ENCODE assay signal across 8 cellular contexts in the genomic region with DNA sequence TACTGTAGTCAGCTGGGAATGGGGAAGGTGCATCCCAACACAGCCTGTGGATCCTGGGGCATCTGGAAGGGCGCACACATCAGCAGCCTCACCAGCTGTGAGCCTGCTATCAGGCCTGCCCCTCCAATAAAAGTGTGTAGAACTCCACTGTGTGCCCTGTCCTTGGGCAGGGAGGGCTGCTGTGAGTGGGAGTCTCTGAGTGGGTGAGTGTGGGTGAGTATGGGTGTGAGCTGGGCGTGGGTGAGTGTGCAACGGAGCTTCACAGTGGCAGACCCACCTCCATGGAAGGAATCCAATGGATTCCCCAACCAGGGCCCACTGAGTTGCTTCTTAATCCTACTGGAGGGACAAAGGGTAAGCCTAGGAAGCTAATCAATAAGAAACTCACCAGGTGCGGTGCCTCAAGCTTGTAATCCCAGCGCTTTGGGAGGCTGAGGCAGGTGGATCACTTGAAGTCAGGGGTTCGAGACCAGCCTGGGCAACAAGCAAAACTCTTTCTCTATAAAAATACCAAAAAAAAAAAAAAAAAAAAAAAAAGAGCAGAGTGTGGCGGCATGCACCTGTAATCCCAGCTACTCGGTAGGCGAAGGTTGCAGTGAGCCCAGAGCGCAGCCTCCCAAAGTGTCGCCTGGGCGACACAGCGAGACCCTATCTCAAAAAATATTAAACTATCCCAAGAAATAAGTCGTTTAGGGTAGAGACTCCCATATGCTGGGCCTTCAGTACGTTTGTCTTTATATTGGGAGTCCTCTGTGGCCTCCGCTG. TPM values are rescaled to one million over a fixed set of nuclear protein-coding genes. Genes with fewer than 3 reads are reported as not detected.
A peak's percentile ranks its signal among the peaks of the same experiment; 100 is the strongest.
DNase-seq lines count a peak whose midpoint lies in the region; ATAC-seq and TF ChIP-seq lines count a peak whose summit lies in the region.

No MANE protein-coding gene starts in this region.

- H3K4me3 ChIP-seq in SK-N-SH (ENCODE audit: low read depth in 2 of 2, low read length in 1 of 2) = peak overlapping the region in 1 of 2 experiments; percentile 81; a peak in 1 of 4 replicates

- POLR2A ChIA-PET in SK-N-SH (lab: Yijun Ruan, JAX) = interaction anchor here (0.5 to 2.6 kb wide), 9 partner anchors 8 to 565 kb away, joined by 3 to 23 read pairs (median 3); partner anchors contain the start of genes HDDC3 and UNC45A

- H3K27me3 Mint-ChIP-seq in activated T-helper 17 cell treated with anti-CD3 and anti-CD28 coated beads, Interleukin-2, amount 50 U/mL, for 72 hours = no peaks in the 10 kb centered on the region
- H3K27me3 Mint-ChIP-seq in stimulated activated naive CD8-positive, alpha-beta T cell treated with anti-CD3 and anti-CD28 coated beads, Interleukin-15, amount 100 ng/mL, for 72 hours = no peaks in the 10 kb centered on the region

- peak overlapping the region; percentile 86 for H3K4me2 ChIP-seq in SK-N-SH

- no peaks in the 10 kb centered on the region for H3K27me3 ChIP-seq in SK-N-SH (ENCODE audit: insufficient read depth)
- no peaks in the 10 kb centered on the region for H3K27me3 ChIP-seq in layer of hippocampus (ENCODE audit: control insufficient read depth, insufficient read depth, low read length)

- no peaks in the 10 kb centered on the region for H4K20me1 ChIP-seq in SK-N-SH (ENCODE audit: insufficient read depth)

- peaks cover 9 to 37% of the 10 kb centered on the region in 2 experiments for H3K36me3 ChIP-seq in SK-N-SH (replicated peaks in 1 of 2; ENCODE audit: control insufficient read depth in 1 of 2, insufficient read depth in 2 of 2, low read length in 1 of 2)

- TF ChIP-seq EP300 in SK-N-SH (IDR thresholded peaks at IDR 0.05; ENCODE audit: borderline replicate concordance in 1 of 2, low read depth in 1 of 2, low read length in 1 of 2) = no peak

- TF ChIP-seq CTCF in SK-N-SH (IDR thresholded peaks at IDR 0.05) = no peak

- peak overlapping the region; percentile 94 for H2AFZ ChIP-seq in SK-N-SH (ENCODE audit: low read depth)

- H3K79me2 ChIP-seq in SK-N-SH (ENCODE audit: insufficient read depth) = peaks cover 27% of the 10 kb centered on the region

- peaks cover 12% of the 10 kb centered on the region for H3F3A ChIP-seq in SK-N-SH (replicated peaks; ENCODE audit: insufficient read depth)

- H3K27ac Mint-ChIP-seq in activated T-helper 17 cell treated with anti-CD3 and anti-CD28 coated beads, Interleukin-2, amount 50 U/mL, for 72 hours = peak overlapping the region; percentile 84
- peak overlapping the region; percentile 97 to 100 for H3K27ac Mint-ChIP-seq in stimulated activated naive CD8-positive, alpha-beta T cell treated with anti-CD3 and anti-CD28 coated beads, Interleukin-15, amount 100 ng/mL, for 72 hours

- CTCF ChIA-PET in SK-N-SH (lab: Yijun Ruan, JAX) = interaction anchor here (1.0 to 10.8 kb wide), 9 partner anchors 11 to 318 kb away, joined by 3 to 186 read pairs (median 3); partner anchors contain the start of genes HDDC3 and UNC45A

- peak overlapping the region; percentile 81 for H3K4me3 Mint-ChIP-seq in activated T-helper 17 cell treated with anti-CD3 and anti-CD28 coated beads, Interleukin-2, amount 50 U/mL, for 72 hours
- peak overlapping the region; percentile 89 to 95 for H3K4me3 Mint-ChIP-seq in stimulated activated naive CD8-positive, alpha-beta T cell treated with anti-CD3 and anti-CD28 coated beads, Interleukin-15, amount 100 ng/mL, for 72 hours

- H3K27ac ChIP-seq in SK-N-SH (ENCODE audit: low read depth in 2 of 2, low read length in 1 of 2) (peak overlapping the region in 1 of 2 experiments; percentile 88; a peak in 1 of 4 replicates), layer of hippocampus (ENCODE audit: low read depth, low read length) (peak overlapping the region; percentile 84)

- no peak for TF ChIP-seq RAD21 in SK-N-SH (IDR thresholded peaks at IDR 0.05; ENCODE audit: low read length)

- no peaks in the 10 kb centered on the region for H3K9me2 ChIP-seq in SK-N-SH

- DNase-seq in SK-N-SH (no peak), HPDE6-E6E7 (ENCODE audit: extremely low spot score) (no peak), middle frontal gyrus (ENCODE audit: extremely low spot score, low spot score) (no peak)
- no peak for DNase-seq in stimulated activated naive CD8-positive, alpha-beta T cell treated with anti-CD3 and anti-CD28 coated beads, Interleukin-15, amount 100 ng/mL, for 72 hours

- H3K9ac ChIP-seq in SK-N-SH = 0 out of 2 replicates have a peak overlapping the region, but pooled peaks have one; percentile 94

- H3K36me3 Mint-ChIP-seq in activated T-helper 17 cell treated with anti-CD3 and anti-CD28 coated beads, Interleukin-2, amount 50 U/mL, for 72 hours (ENCODE audit: low read depth) = peaks cover 62% of the 10 kb centered on the region

- H3K4me1 Mint-ChIP-seq in activated T-helper 17 cell treated with anti-CD3 and anti-CD28 coated beads, Interleukin-2, amount 50 U/mL, for 72 hours = peaks cover 8% of the 10 kb centered on the region
- peaks cover 20% of the 10 kb centered on the region for H3K4me1 Mint-ChIP-seq in stimulated activated naive CD8-positive, alpha-beta T cell treated with anti-CD3 and anti-CD28 coated beads, Interleukin-15, amount 100 ng/mL, for 72 hours

- H3K9me3 Mint-ChIP-seq in activated T-helper 17 cell treated with anti-CD3 and anti-CD28 coated beads, Interleukin-2, amount 50 U/mL, for 72 hours = no peaks in the 10 kb centered on the region
- H3K9me3 Mint-ChIP-seq in stimulated activated naive CD8-positive, alpha-beta T cell treated with anti-CD3 and anti-CD28 coated beads, Interleukin-15, amount 100 ng/mL, for 72 hours = no peaks in the 10 kb centered on the region

- ATAC-seq in SK-N-SH treated with all-trans-retinoic acid at 6 μM for 48 hours (no peak), GM19467 (IDR thresholded peaks at IDR 0.05; ENCODE audit: unreplicated experiment) (no peak)
- ATAC-seq in activated T-helper 17 cell treated with anti-CD3 and anti-CD28 coated beads, Interleukin-2, amount 50 U/mL, for 72 hours (replicated peaks) = no peak
- no peak for ATAC-seq in stimulated activated naive CD8-positive, alpha-beta T cell treated with anti-CD3 and anti-CD28 coated beads, Interleukin-15, amount 100 ng/mL, for 72 hours

- H3K9me3 ChIP-seq in SK-N-SH = no peaks in the 10 kb centered on the region

- 79% methylated on average over 16 of the region's 16 CpGs for WGBS in SK-N-SH (ENCODE audit: low lambda C conversion rate)

- peaks cover 0 to 23% of the 10 kb centered on the region in 2 experiments; a peak in 1 of 4 replicates for H3K4me1 ChIP-seq in SK-N-SH (ENCODE audit: control insufficient read depth in 1 of 2, insufficient read depth in 2 of 2, low read depth in 1 of 2, low read length in 1 of 2)

TF ChIP-seq in SK-N-SH, 30 proteins besides CTCF, POLR2A, EP300 and RAD21 (continues in another document):
- TF ChIP-seq YY1 (IDR thresholded peaks at IDR 0.05; ENCODE audit: low read depth) (no peak), GATA2 (CRISPR knock-in tag; IDR thresholded peaks at IDR 0.05) (no peak), NFIC (IDR thresholded peaks at IDR 0.05; ENCODE audit: borderline replicate concordance) (no peak), GABPA (IDR thresholded peaks at IDR 0.05; ENCODE audit: low read depth) (no peak), SMC3 (IDR thresholded peaks at IDR 0.05; ENCODE audit: low read depth, low read length) (no peak)
- TF ChIP-seq, protein P1, sequence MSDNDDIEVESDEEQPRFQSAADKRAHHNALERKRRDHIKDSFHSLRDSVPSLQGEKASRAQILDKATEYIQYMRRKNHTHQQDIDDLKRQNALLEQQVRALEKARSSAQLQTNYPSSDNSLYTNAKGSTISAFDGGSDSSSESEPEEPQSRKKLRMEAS (IDR thresholded peaks at IDR 0.05; ENCODE audit: low read depth) = no peak

RNA-seq across cellular contexts. Expression of gene RCCD1, which starts 0.6 kb away (rescaled TPM):
- polyA plus RNA-seq in SK-N-SH (2012; rRNA removed) = 19.5 and 21.2 TPM in 2 replicates
- polyA plus RNA-seq in SK-N-SH (2012; cell fraction: cytosol; rRNA removed) = 11.2 and 13.3 TPM in 2 replicates
- 85.9 and 108 TPM in 2 replicates for polyA plus RNA-seq in SK-N-SH (2012; cell fraction: nucleus; rRNA removed)
- total RNA-seq in activated T-helper 17 cell treated with anti-CD3 and anti-CD28 coated beads, Interleukin-2, amount 50 U/mL, for 72 hours = 10 to 100 TPM; 31.9 to 32.8 TPM

RNA-seq across cellular contexts. Expression of gene UNC45A, which starts 19.0 kb away (rescaled TPM):
- polyA plus RNA-seq in SK-N-SH (2012; rRNA removed) = 85.1 and 89.4 TPM in 2 replicates
- 33.2 and 50.5 TPM in 2 replicates for polyA plus RNA-seq in SK-N-SH (2012; cell fraction: cytosol; rRNA removed)
- polyA plus RNA-seq in SK-N-SH (2012; cell fraction: nucleus; rRNA removed) = 142 and 150 TPM in 2 replicates
- total RNA-seq in activated T-helper 17 cell treated with anti-CD3 and anti-CD28 coated beads, Interleukin-2, amount 50 U/mL, for 72 hours = 100 to 1,000 TPM; 101 to 103 TPM

RNA-seq across cellular contexts. Expression of gene HDDC3, which starts 21.8 kb away (rescaled TPM):
- 24.2 and 25.8 TPM in 2 replicates for polyA plus RNA-seq in SK-N-SH (2012; rRNA removed)
- polyA plus RNA-seq in SK-N-SH (2012; cell fraction: cytosol; rRNA removed) = 16.3 and 19.5 TPM in 2 replicates
- 21.2 and 21.5 TPM in 2 replicates for polyA plus RNA-seq in SK-N-SH (2012; cell fraction: nucleus; rRNA removed)
- 10 to 100 TPM; 15.9 to 19.0 TPM for total RNA-seq in activated T-helper 17 cell treated with anti-CD3 and anti-CD28 coated beads, Interleukin-2, amount 50 U/mL, for 72 hours

RNA-seq across cellular contexts. Expression of gene PRC1, which starts 40.2 kb away (rescaled TPM):
- polyA plus RNA-seq in SK-N-SH (2012; rRNA removed) = 125 and 132 TPM in 2 replicates
- polyA plus RNA-seq in SK-N-SH (2012; cell fraction: cytosol; rRNA removed) = 95.7 and 109 TPM in 2 replicates
- polyA plus RNA-seq in SK-N-SH (2012; cell fraction: nucleus; rRNA removed) = 120 and 176 TPM in 2 replicates
- 100 to 1,000 TPM; 133 to 158 TPM for total RNA-seq in activated T-helper 17 cell treated with anti-CD3 and anti-CD28 coated beads, Interleukin-2, amount 50 U/mL, for 72 hours

RNA-seq across cellular contexts. Expression of gene MAN2A2, which starts 51.0 kb away (rescaled TPM):
- 25.6 and 35.0 TPM in 2 replicates for polyA plus RNA-seq in SK-N-SH (2012; rRNA removed)
- polyA plus RNA-seq in SK-N-SH (2012; cell fraction: cytosol; rRNA removed) = 10.6 and 15.5 TPM in 2 replicates
- 159 and 164 TPM in 2 replicates for polyA plus RNA-seq in SK-N-SH (2012; cell fraction: nucleus; rRNA removed)
- 100 to 1,000 TPM; 121 to 127 TPM for total RNA-seq in activated T-helper 17 cell treated with anti-CD3 and anti-CD28 coated beads, Interleukin-2, amount 50 U/mL, for 72 hours
